ENCODE assay signal across 2 cellular contexts in the genomic region with DNA sequence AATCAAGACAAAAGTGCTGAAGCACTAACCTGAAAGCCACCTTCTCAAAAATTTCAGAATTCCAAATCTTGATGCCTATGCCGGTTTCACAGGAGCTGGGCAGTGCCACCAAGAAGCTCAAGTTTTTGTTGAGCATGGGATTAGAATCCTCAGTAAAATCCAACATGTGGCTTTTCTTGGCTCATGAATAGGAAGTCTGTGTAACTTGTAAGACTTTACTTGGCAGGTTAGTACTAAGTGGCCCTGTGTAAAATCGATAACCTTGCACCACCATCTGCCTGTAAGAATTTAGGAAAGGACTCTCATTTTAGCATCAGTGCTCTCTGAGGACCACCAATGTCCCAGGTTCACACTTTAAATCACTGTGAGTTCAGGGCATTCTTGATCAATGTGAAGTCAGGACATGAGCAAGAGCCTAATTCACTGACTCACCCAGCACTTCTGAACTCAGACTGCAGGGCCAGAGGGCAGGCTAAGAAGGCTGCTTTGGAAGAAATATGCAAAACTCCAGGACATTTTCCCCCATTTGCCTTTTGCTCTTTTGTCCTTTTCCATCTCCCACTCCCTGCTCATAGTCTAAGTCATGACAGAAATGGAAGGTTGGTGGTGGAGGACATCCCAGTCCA.
TF ChIP-seq lines count a peak whose summit lies in the region.

No MANE protein-coding gene starts in this region.

TF ChIP-seq in HCT116, 20 proteins besides CTCF, POLR2A, EP300 and RAD21 (continued from another document):
- TF ChIP-seq YY1 (IDR thresholded peaks at IDR 0.05; ENCODE audit: extremely low read depth, insufficient replicate concordance, low read depth, low read length) (no peak), POLR2AphosphoS5 (IDR thresholded peaks at IDR 0.05; ENCODE audit: low read depth, low read length) (no peak), SP1 (IDR thresholded peaks at IDR 0.05; ENCODE audit: low read depth) (no peak), CBX3 (IDR thresholded peaks at IDR 0.05; ENCODE audit: low read depth) (no peak)
- TF ChIP-seq, protein P1, sequence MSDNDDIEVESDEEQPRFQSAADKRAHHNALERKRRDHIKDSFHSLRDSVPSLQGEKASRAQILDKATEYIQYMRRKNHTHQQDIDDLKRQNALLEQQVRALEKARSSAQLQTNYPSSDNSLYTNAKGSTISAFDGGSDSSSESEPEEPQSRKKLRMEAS (IDR thresholded peaks at IDR 0.05) = no peak

TF ChIP-seq in SK-N-SH treated with all-trans-retinoic acid at 6 μM for 48 hours, 23 proteins besides CTCF, POLR2A, EP300 and RAD21 (continued from another document):
- TF ChIP-seq, protein P2, sequence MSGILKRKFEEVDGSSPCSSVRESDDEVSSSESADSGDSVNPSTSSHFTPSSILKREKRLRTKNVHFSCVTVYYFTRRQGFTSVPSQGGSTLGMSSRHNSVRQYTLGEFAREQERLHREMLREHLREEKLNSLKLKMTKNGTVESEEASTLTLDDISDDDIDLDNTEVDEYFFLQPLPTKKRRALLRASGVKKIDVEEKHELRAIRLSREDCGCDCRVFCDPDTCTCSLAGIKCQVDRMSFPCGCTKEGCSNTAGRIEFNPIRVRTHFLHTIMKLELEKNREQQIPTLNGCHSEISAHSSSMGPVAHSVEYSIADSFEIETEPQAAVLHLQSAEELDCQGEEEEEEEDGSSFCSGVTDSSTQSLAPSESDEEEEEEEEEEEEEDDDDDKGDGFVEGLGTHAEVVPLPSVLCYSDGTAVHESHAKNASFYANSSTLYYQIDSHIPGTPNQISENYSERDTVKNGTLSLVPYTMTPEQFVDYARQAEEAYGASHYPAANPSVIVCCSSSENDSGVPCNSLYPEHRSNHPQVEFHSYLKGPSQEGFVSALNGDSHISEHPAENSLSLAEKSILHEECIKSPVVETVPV (CRISPR knock-in tag; IDR thresholded peaks at IDR 0.05) = no peak
- TF ChIP-seq TCF4 (CRISPR knock-in tag; IDR thresholded peaks at IDR 0.05; ENCODE audit: borderline replicate concordance) (no peak), ESRRG (CRISPR knock-in tag; IDR thresholded peaks at IDR 0.05) (no peak)
- TF ChIP-seq, protein P3, sequence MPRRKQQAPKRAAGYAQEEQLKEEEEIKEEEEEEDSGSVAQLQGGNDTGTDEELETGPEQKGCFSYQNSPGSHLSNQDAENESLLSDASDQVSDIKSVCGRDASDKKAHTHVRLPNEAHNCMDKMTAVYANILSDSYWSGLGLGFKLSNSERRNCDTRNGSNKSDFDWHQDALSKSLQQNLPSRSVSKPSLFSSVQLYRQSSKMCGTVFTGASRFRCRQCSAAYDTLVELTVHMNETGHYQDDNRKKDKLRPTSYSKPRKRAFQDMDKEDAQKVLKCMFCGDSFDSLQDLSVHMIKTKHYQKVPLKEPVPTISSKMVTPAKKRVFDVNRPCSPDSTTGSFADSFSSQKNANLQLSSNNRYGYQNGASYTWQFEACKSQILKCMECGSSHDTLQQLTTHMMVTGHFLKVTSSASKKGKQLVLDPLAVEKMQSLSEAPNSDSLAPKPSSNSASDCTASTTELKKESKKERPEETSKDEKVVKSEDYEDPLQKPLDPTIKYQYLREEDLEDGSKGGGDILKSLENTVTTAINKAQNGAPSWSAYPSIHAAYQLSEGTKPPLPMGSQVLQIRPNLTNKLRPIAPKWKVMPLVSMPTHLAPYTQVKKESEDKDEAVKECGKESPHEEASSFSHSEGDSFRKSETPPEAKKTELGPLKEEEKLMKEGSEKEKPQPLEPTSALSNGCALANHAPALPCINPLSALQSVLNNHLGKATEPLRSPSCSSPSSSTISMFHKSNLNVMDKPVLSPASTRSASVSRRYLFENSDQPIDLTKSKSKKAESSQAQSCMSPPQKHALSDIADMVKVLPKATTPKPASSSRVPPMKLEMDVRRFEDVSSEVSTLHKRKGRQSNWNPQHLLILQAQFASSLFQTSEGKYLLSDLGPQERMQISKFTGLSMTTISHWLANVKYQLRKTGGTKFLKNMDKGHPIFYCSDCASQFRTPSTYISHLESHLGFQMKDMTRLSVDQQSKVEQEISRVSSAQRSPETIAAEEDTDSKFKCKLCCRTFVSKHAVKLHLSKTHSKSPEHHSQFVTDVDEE (CRISPR knock-in tag; IDR thresholded peaks at IDR 0.05) = no peak
